Comparison of ENCODE assay signal across 8 cellular contexts in genomic region chr2:144430722-144431163, GRCh38.
DNase-seq lines count a peak whose midpoint lies in the region; ATAC-seq and TF ChIP-seq lines count a peak whose summit lies in the region.

No MANE protein-coding gene starts in this region.

- peaks cover 21% of the 10 kb centered on the region for H3K36me3 ChIP-seq in SJSA1
- peaks cover 9% of the 10 kb centered on the region for H3K36me3 ChIP-seq in lower lobe of right lung
- no peaks in the 10 kb centered on the region for H3K36me3 ChIP-seq in H7 (replicated peaks; ENCODE audit: control insufficient read depth, insufficient read depth, low read length)

- intact Hi-C loops in lower lobe of right lung (cut with DNase I), result no loop called here

- TF ChIP-seq CTCF in lower lobe of right lung (IDR thresholded peaks at IDR 0.05), result no peak

- H3K9me3 ChIP-seq in SJSA1 (replicated peaks) (no peaks in the 10 kb centered on the region), lower lobe of right lung (no peaks in the 10 kb centered on the region)

- peaks cover 52% of the 10 kb centered on the region for H3K4me1 ChIP-seq in SJSA1 (replicated peaks)
- H3K4me1 ChIP-seq in lower lobe of right lung, result peaks cover 64% of the 10 kb centered on the region

- DNase-seq in SJSA1 (ENCODE audit: low read depth in 1 of 2, low spot score in 2 of 2) (peak; percentile 67 to 86), lower lobe of right lung (no peak), LoVo (ENCODE audit: low spot score) (no peak), cerebellum (ENCODE audit: low spot score) (no peak), SW 1271 (lab: John Stamatoyannopoulos, UW) (no peak), H7 (no peak)

- H3K27ac ChIP-seq in SJSA1 (peak overlapping the region; percentile 78), lower lobe of right lung (peak overlapping the region; percentile 14)

- H3K4me3 ChIP-seq in SJSA1 (no peak overlapping the region), lower lobe of right lung (no peak overlapping the region), H7 (ENCODE audit: insufficient read depth, low read depth, low read length) (no peak overlapping the region)

- ATAC-seq in GM19023 (IDR thresholded peaks at IDR 0.05; ENCODE audit: unreplicated experiment) (peak; percentile 94), HG02840 (IDR thresholded peaks at IDR 0.05; ENCODE audit: low FRiP score, unreplicated experiment) (peak; percentile 94), lower lobe of right lung (peak in 1 of 2 donors; percentile 38)

- H3K27me3 ChIP-seq in SJSA1 (replicated peaks), result no peaks in the 10 kb centered on the region
- no peaks in the 10 kb centered on the region for H3K27me3 ChIP-seq in lower lobe of right lung (ENCODE audit: low read depth)
- no peaks in the 10 kb centered on the region for H3K27me3 ChIP-seq in H7 (ENCODE audit: control insufficient read depth, insufficient read depth, low read length)

Comparison
In these comparisons a context has a peak if more than half of its experiments do, and no peak if none do; other contexts are left out.
1. DNase-seq: peak in SJSA1 (2 of 2); none in lower lobe of right lung (single experiment), LoVo (single experiment), cerebellum (single experiment), SW 1271 (0 of 2) and H7 (single experiment).